1 cellular context compared by ENCODE assay signal in genomic region chr16:73735018-73735417, GRCh38.
TF ChIP-seq lines count a peak whose summit lies in the region.

No MANE protein-coding gene starts in this region.

TF ChIP-seq in HepG2, 621 proteins besides CTCF, POLR2A, EP300 and RAD21 (continued from another document):
- TF ChIP-seq, protein P1, sequence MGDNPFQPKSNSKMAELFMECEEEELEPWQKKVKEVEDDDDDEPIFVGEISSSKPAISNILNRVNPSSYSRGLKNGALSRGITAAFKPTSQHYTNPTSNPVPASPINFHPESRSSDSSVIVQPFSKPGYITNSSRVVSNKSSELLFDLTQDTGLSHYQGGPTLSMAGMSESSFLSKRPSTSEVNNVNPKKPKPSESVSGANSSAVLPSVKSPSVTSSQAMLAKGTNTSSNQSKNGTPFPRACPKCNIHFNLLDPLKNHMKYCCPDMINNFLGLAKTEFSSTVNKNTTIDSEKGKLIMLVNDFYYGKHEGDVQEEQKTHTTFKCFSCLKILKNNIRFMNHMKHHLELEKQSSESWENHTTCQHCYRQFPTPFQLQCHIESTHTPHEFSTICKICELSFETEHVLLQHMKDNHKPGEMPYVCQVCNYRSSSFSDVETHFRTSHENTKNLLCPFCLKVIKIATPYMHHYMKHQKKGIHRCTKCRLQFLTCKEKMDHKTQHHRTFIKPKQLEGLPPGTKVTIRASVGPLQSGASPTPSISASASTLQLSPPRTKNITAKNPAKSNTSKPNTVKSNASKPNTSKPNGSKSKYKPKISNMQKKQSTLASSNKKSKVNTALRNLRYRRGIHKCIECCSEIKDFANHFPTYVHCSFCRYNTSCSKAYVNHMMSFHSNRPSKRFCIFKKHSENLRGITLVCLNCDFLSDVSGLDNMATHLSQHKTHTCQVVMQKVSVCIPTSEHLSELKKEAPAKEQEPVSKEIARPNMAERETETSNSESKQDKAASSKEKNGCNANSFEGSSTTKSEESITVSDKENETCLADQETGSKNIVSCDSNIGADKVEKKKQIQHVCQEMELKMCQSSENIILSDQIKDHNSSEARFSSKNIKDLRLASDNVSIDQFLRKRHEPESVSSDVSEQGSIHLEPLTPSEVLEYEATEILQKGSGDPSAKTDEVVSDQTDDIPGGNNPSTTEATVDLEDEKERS (CRISPR knock-in tag; IDR thresholded peaks at IDR 0.05) = no peak
- TF ChIP-seq E2F2 (CRISPR knock-in tag; IDR thresholded peaks at IDR 0.05; ENCODE audit: borderline replicate concordance) = no peak
